ENCODE assay signal across 30 cellular contexts in genomic region chr13:41497436-41497835, GRCh38. TPM values are rescaled to one million over a fixed set of nuclear protein-coding genes. Genes with fewer than 3 reads are reported as not detected.
DNase-seq lines count a peak whose midpoint lies in the region; ATAC-seq and TF ChIP-seq lines count a peak whose summit lies in the region.
"Had no signal": no experiment of that assay in that cellular context is flagged by ENCODE, and none has a peak within 500 bp of the region (broad histone marks: within the 10 kb centered on the region; RNA-seq: fewer than 3 reads in every experiment).

No MANE protein-coding gene starts in this region.

- DNase-seq in activated CD4-positive, alpha-beta T cell treated with anti-CD3 and anti-CD28 coated beads for 48 hours: peak; percentile 22
- no peak for DNase-seq in activated CD4-positive, alpha-beta T cell treated with anti-CD3 and anti-CD28 coated beads, Interleukin-2, amount 50 U/mL, for 1 hour
- no peak for DNase-seq in CD4-positive, alpha-beta T cell
- DNase-seq in activated CD8-positive, alpha-beta T cell treated with anti-CD3 and anti-CD28 coated beads for 36 hours: no peak
- DNase-seq in naive thymus-derived CD8-positive, alpha-beta T cell: no peak
- DNase-seq in SKM-1 (lab: John Stamatoyannopoulos, UW; ENCODE audit: unreplicated experiment) (no peak), inferior parietal cortex (ENCODE audit: extremely low spot score) (no peak), omental fat pad (ENCODE audit: low spot score) (no peak)
- DNase-seq: activated T-cell treated with anti-CD3 and anti-CD28 coated beads, Interleukin-2, amount 50 U/mL, for 4 hours; body of pancreas; cerebellar nuclear complex; dorsolateral prefrontal cortex; gastrocnemius medialis; left cardiac atrium; NCI-H1694; NCI-H446 treated with DMSO at 0.1 percent for 48 hours; NCI-H82; OCI-M1; stimulated activated CD4-positive, alpha-beta T cell treated with anti-CD3 and anti-CD28 coated beads, Interleukin-12 subunit alpha, Interleukin-12 subunit beta, amount 100 ng/mL, for 4 hours; stimulated activated naive CD4-positive, alpha-beta T cell; T1000; testis; WERI-Rb-1 had no signal

- no peak for TF ChIP-seq CTCF in CD4-positive, alpha-beta T cell (IDR thresholded peaks at IDR 0.05)
- TF ChIP-seq CTCF in activated CD8-positive, alpha-beta T cell treated with anti-CD3 and anti-CD28 coated beads for 36 hours (IDR thresholded peaks at IDR 0.05): no peak
- TF ChIP-seq CTCF in omental fat pad (IDR thresholded peaks at IDR 0.05): no peak

- peak overlapping the region; percentile 100 for H3K27ac Mint-ChIP-seq in CD4-positive, alpha-beta T cell
- H3K27ac Mint-ChIP-seq in activated CD8-positive, alpha-beta T cell treated with anti-CD3 and anti-CD28 coated beads for 36 hours: peak overlapping the region; percentile 66
- peak overlapping the region in 9 of 10 donors; percentile 11 to 100 (median 81) for H3K27ac Mint-ChIP-seq in naive thymus-derived CD8-positive, alpha-beta T cell
- H3K27ac Mint-ChIP-seq: memory B cell, progenitor cell of endocrine pancreas had no signal

- intact Hi-C loops in CD4-positive, alpha-beta T cell (cut with DNase I, micrococcal nuclease): loop anchor here in 1 of 2 experiments (5.0 kb wide), 1 partner anchor 35 kb away; no protein-coding TSS in a partner anchor
- intact Hi-C loops in activated CD8-positive, alpha-beta T cell treated with anti-CD3 and anti-CD28 coated beads for 36 hours (cut with micrococcal nuclease): no loop called here

- no peak for ATAC-seq in CD4-positive, alpha-beta T cell (ENCODE audit: poor library complexity)
- ATAC-seq in activated CD8-positive, alpha-beta T cell treated with anti-CD3 and anti-CD28 coated beads for 36 hours: no peak
- no peak for ATAC-seq in naive thymus-derived CD8-positive, alpha-beta T cell
- ATAC-seq in omental fat pad (ENCODE audit: low FRiP score): no peak
- ATAC-seq: body of pancreas, sciatic nerve, SK-N-SH treated with all-trans-retinoic acid at 6 μM for 48 hours had no signal

- H3K27me3 Mint-ChIP-seq in CD4-positive, alpha-beta T cell: no peaks in the 10 kb centered on the region
- H3K27me3 Mint-ChIP-seq in activated CD8-positive, alpha-beta T cell treated with anti-CD3 and anti-CD28 coated beads for 36 hours: no peaks in the 10 kb centered on the region
- no peaks in the 10 kb centered on the region for H3K27me3 Mint-ChIP-seq in naive thymus-derived CD8-positive, alpha-beta T cell

- peaks cover 93% of the 10 kb centered on the region for H3K4me1 Mint-ChIP-seq in CD4-positive, alpha-beta T cell (ENCODE audit: low read depth)
- H3K4me1 Mint-ChIP-seq in activated CD8-positive, alpha-beta T cell treated with anti-CD3 and anti-CD28 coated beads for 36 hours (ENCODE audit: low read depth): peaks cover 89% of the 10 kb centered on the region
- H3K4me1 Mint-ChIP-seq in naive thymus-derived CD8-positive, alpha-beta T cell: peaks cover 54 to 94% (median 91%) of the 10 kb centered on the region in 4 donors

- POLR2A ChIA-PET in CD4-positive, alpha-beta T cell (lab: Charles Lee): interaction anchor here (1.5 to 2.5 kb wide), 3 partner anchors 27 to 39 kb away, joined by 3 to 16 read pairs (median 8); no protein-coding TSS in a partner anchor
- POLR2A ChIA-PET in activated CD8-positive, alpha-beta T cell treated with anti-CD3 and anti-CD28 coated beads for 36 hours (lab: Charles Lee): interaction anchor here (1.0 to 1.6 kb wide), 3 partner anchors 9 to 32 kb away, joined by 3 to 6 read pairs (median 5); no protein-coding TSS in a partner anchor
- POLR2A ChIA-PET in naive thymus-derived CD8-positive, alpha-beta T cell (lab: Charles Lee): interaction anchor here (1.0 to 2.3 kb wide), 3 partner anchors 33 to 37 kb away, joined by 3 to 11 read pairs (median 4); no protein-coding TSS in a partner anchor

- no peaks in the 10 kb centered on the region for H3K9me3 ChIP-seq in CD4-positive, alpha-beta T cell (ENCODE audit: control insufficient read depth, low read length)
- H3K9me3 ChIP-seq: body of pancreas, gastrocnemius medialis, testis had no signal

- H3K27ac ChIP-seq in CD4-positive, alpha-beta T cell (ENCODE audit: low read depth, low read length): no peak overlapping the region
- H3K27ac ChIP-seq: body of pancreas, hepatocyte, testis, WERI-Rb-1 had no signal

- peaks cover 6% of the 10 kb centered on the region for H3K36me3 Mint-ChIP-seq in CD4-positive, alpha-beta T cell (ENCODE audit: low read depth)
- no peaks in the 10 kb centered on the region for H3K36me3 Mint-ChIP-seq in activated CD8-positive, alpha-beta T cell treated with anti-CD3 and anti-CD28 coated beads for 36 hours (ENCODE audit: low read depth)
- no peaks in the 10 kb centered on the region for H3K36me3 Mint-ChIP-seq in naive thymus-derived CD8-positive, alpha-beta T cell
- H3K36me3 Mint-ChIP-seq: memory B cell had no signal

- H3K27me3 ChIP-seq in CD4-positive, alpha-beta T cell (ENCODE audit: control insufficient read depth, insufficient read depth, low read length): no peaks in the 10 kb centered on the region
- H3K27me3 ChIP-seq: body of pancreas, dorsolateral prefrontal cortex, gastrocnemius medialis, hepatocyte, testis had no signal

- CTCF ChIA-PET in CD4-positive, alpha-beta T cell (lab: Charles Lee): no interaction called here
- CTCF ChIA-PET in activated CD8-positive, alpha-beta T cell treated with anti-CD3 and anti-CD28 coated beads for 36 hours (lab: Charles Lee): interaction anchor here (1.5 to 9.3 kb wide), 2 partner anchors 27 to 38 kb away, joined by 3 to 66 read pairs; no protein-coding TSS in a partner anchor

- H3K9me3 Mint-ChIP-seq in CD4-positive, alpha-beta T cell: no peaks in the 10 kb centered on the region
- no peaks in the 10 kb centered on the region for H3K9me3 Mint-ChIP-seq in activated CD8-positive, alpha-beta T cell treated with anti-CD3 and anti-CD28 coated beads for 36 hours
- H3K9me3 Mint-ChIP-seq in naive thymus-derived CD8-positive, alpha-beta T cell: no peaks in the 10 kb centered on the region
- H3K9me3 Mint-ChIP-seq: activated T-cell treated with anti-CD3 and anti-CD28 coated beads, Interleukin-2, amount 50 U/mL, for 4 hours; memory B cell had no signal

- peak overlapping the region; percentile 17 for H3K4me3 Mint-ChIP-seq in CD4-positive, alpha-beta T cell
- H3K4me3 Mint-ChIP-seq in activated CD8-positive, alpha-beta T cell treated with anti-CD3 and anti-CD28 coated beads for 36 hours: no peak overlapping the region
- H3K4me3 Mint-ChIP-seq in naive thymus-derived CD8-positive, alpha-beta T cell: peak overlapping the region in 2 of 10 donors; percentile 22 to 48
- H3K4me3 Mint-ChIP-seq: activated T-cell treated with anti-CD3 and anti-CD28 coated beads, Interleukin-2, amount 50 U/mL, for 4 hours; memory B cell had no signal

RNA-seq across cellular contexts. Expression of gene RGCC, which starts 40.1 kb away (rescaled TPM):
- 100 to 1,000 TPM; 752 to 758 TPM for total RNA-seq in CD4-positive, alpha-beta T cell
- 100 to 1,000 TPM; 135 to 143 TPM for total RNA-seq in activated CD8-positive, alpha-beta T cell treated with anti-CD3 and anti-CD28 coated beads for 36 hours
- 100 to 1,000 TPM; 117 to 122 TPM for total RNA-seq in naive thymus-derived CD8-positive, alpha-beta T cell
- 100 to 1,000 TPM in 1 of 3 donors, 10 to 100 TPM in 2; 84.8 to 193 (median 97.2) TPM for polyA plus RNA-seq in naive thymus-derived CD8-positive, alpha-beta T cell
- 100 to 1,000 TPM; 142 to 321 (median 257) TPM for total RNA-seq in omental fat pad
- total RNA-seq: A172, progenitor cell of endocrine pancreas had no signal
- polyA plus RNA-seq: H1 had no signal
